Comparison of ENCODE assay signal across 9 cellular contexts in genomic region chr2:241161646-241162281, GRCh38. TPM values are rescaled to one million over a fixed set of nuclear protein-coding genes. Genes with fewer than 3 reads are reported as not detected.
DNase-seq lines count a peak whose midpoint lies in the region; ATAC-seq and TF ChIP-seq lines count a peak whose summit lies in the region.
"Had no signal": no experiment of that assay in that cellular context is flagged by ENCODE, and none has a peak within 500 bp of the region (broad histone marks: within the 10 kb centered on the region; RNA-seq: fewer than 3 reads in every experiment).

No MANE protein-coding gene starts in this region.

- no peaks in the 10 kb centered on the region for H3K79me2 ChIP-seq in smooth muscle cell (ENCODE audit: low read depth)

- no peak for ATAC-seq in stimulated activated naive B cell treated with anti-CD40 and anti-IgM and Interleukin-4, amounts not matched to agents 10 μg/mL and 1 μg/mL and 100 μg/mL, for 72 hours (replicated peaks)

- H3K4me3 ChIP-seq in brain microvascular endothelial cell (ENCODE audit: low read depth, low read length) (no peak overlapping the region), smooth muscle cell (no peak overlapping the region)

- DNase-seq in HCEC 1CT: peak; percentile 78
- peak; percentile 68 for DNase-seq in brain microvascular endothelial cell
- peak; percentile 85 for DNase-seq in iris pigment epithelial cell (ENCODE audit: low read depth)
- no peak for DNase-seq in stimulated activated naive B cell treated with anti-CD40 and anti-IgM and Interleukin-4, amounts not matched to agents 10 μg/mL and 1 μg/mL and 100 μg/mL, for 72 hours
- DNase-seq in nephron progenitor cell: no peak
- DNase-seq in smooth muscle cell (lab: John Stamatoyannopoulos, UW; ENCODE audit: unreplicated experiment): no peak
- no peak for DNase-seq in NCI-H2171 treated with DMSO at 0.1 percent for 48 hours (lab: John Stamatoyannopoulos, UW)
- DNase-seq in activated effector memory CD4-positive, alpha-beta T cell treated with anti-CD3 and anti-CD28 coated beads, Interleukin-2, amount 50 U/mL, for 16 hours: no peak
- DNase-seq: NCI-H2171 had no signal

- no peak overlapping the region for H3K4me2 ChIP-seq in smooth muscle cell

- no peak overlapping the region for H3K4me3 Mint-ChIP-seq in stimulated activated naive B cell treated with anti-CD40 and anti-IgM and Interleukin-4, amounts not matched to agents 10 μg/mL and 1 μg/mL and 100 μg/mL, for 72 hours
- H3K4me3 Mint-ChIP-seq in nephron progenitor cell: no peak overlapping the region

- H3K27me3 Mint-ChIP-seq in stimulated activated naive B cell treated with anti-CD40 and anti-IgM and Interleukin-4, amounts not matched to agents 10 μg/mL and 1 μg/mL and 100 μg/mL, for 72 hours: no peaks in the 10 kb centered on the region
- no peaks in the 10 kb centered on the region for H3K27me3 Mint-ChIP-seq in nephron progenitor cell (ENCODE audit: low read depth, poor library complexity)

- H3K9me3 Mint-ChIP-seq in stimulated activated naive B cell treated with anti-CD40 and anti-IgM and Interleukin-4, amounts not matched to agents 10 μg/mL and 1 μg/mL and 100 μg/mL, for 72 hours: no peaks in the 10 kb centered on the region
- H3K9me3 Mint-ChIP-seq in nephron progenitor cell: no peaks in the 10 kb centered on the region

- no peak overlapping the region for H3K9ac ChIP-seq in smooth muscle cell (ENCODE audit: low read depth)

- 75% methylated on average over 8 of the region's 9 CpGs for WGBS in smooth muscle cell (ENCODE audit: low lambda C conversion rate)

- H3K4me1 Mint-ChIP-seq in stimulated activated naive B cell treated with anti-CD40 and anti-IgM and Interleukin-4, amounts not matched to agents 10 μg/mL and 1 μg/mL and 100 μg/mL, for 72 hours: peaks cover 20 to 21% of the 10 kb centered on the region in 2 donors
- peaks cover 6% of the 10 kb centered on the region for H3K4me1 Mint-ChIP-seq in nephron progenitor cell

- H3K27ac ChIP-seq in brain microvascular endothelial cell (peak overlapping the region; percentile 22), smooth muscle cell (ENCODE audit: low read depth) (no peak overlapping the region)

- H3K9me3 ChIP-seq in smooth muscle cell (replicated peaks; ENCODE audit: low read depth): no peaks in the 10 kb centered on the region

- no peak overlapping the region for H2AFZ ChIP-seq in smooth muscle cell (ENCODE audit: low read depth)

- in situ Hi-C loops in brain microvascular endothelial cell (cut with HindIII; ENCODE audit: low pct_ligation_motif_present, low sequenced_read_pairs): no loop called here

- peaks cover 42 to 45% of the 10 kb centered on the region in 2 donors for H3K36me3 Mint-ChIP-seq in stimulated activated naive B cell treated with anti-CD40 and anti-IgM and Interleukin-4, amounts not matched to agents 10 μg/mL and 1 μg/mL and 100 μg/mL, for 72 hours
- H3K36me3 Mint-ChIP-seq in nephron progenitor cell (ENCODE audit: low read depth): peaks cover 21% of the 10 kb centered on the region

- no peaks in the 10 kb centered on the region for H3K4me1 ChIP-seq in smooth muscle cell (ENCODE audit: low read depth)

- H3K36me3 ChIP-seq in brain microvascular endothelial cell (replicated peaks): peaks cover 26% of the 10 kb centered on the region
- peaks cover 3% of the 10 kb centered on the region for H3K36me3 ChIP-seq in smooth muscle cell (ENCODE audit: low read depth)

- TF ChIP-seq CTCF in brain microvascular endothelial cell (IDR thresholded peaks at IDR 0.05; ENCODE audit: low read depth, low read length, missing control alignments) (no peak), nephron progenitor cell (IDR thresholded peaks at IDR 0.05) (no peak), smooth muscle cell (IDR thresholded peaks at IDR 0.05; ENCODE audit: borderline replicate concordance, insufficient read depth, poor library complexity, severe bottlenecking) (no peak)

- peaks cover 3% of the 10 kb centered on the region for H4K20me1 ChIP-seq in smooth muscle cell (ENCODE audit: low read depth)

- peak overlapping the region; percentile 74 for H3K27ac Mint-ChIP-seq in stimulated activated naive B cell treated with anti-CD40 and anti-IgM and Interleukin-4, amounts not matched to agents 10 μg/mL and 1 μg/mL and 100 μg/mL, for 72 hours
- no peak overlapping the region for H3K27ac Mint-ChIP-seq in nephron progenitor cell

- no peaks in the 10 kb centered on the region for H3K27me3 ChIP-seq in brain microvascular endothelial cell (replicated peaks)
- no peaks in the 10 kb centered on the region for H3K27me3 ChIP-seq in smooth muscle cell (ENCODE audit: low read depth)

- H3F3A ChIP-seq in smooth muscle cell (ENCODE audit: low read depth): no peaks in the 10 kb centered on the region

RNA-seq across cellular contexts. Expression of gene PPP1R7, which starts 11.5 kb away (rescaled TPM):
- total RNA-seq in smooth muscle cell: 44.3 and 54.3 TPM in 2 replicates
- polyA plus RNA-seq in smooth muscle cell: 74.9 and 86.8 TPM in 2 replicates

RNA-seq across cellular contexts. Expression of gene PASK, which starts 12.5 kb away (rescaled TPM):
- total RNA-seq in smooth muscle cell: 2.6 and 8.9 TPM in 2 replicates
- polyA plus RNA-seq in smooth muscle cell: 2.6 and 3.9 TPM in 2 replicates

RNA-seq across cellular contexts. Expression of gene ANO7, which starts 26.7 kb away (rescaled TPM):
- total RNA-seq in smooth muscle cell: 0.36 and 1.3 TPM in 2 replicates
- 1.4 and 4.9 TPM in 2 replicates for polyA plus RNA-seq in smooth muscle cell

RNA-seq across cellular contexts. Expression of gene MTERF4, which starts 59.7 kb away (rescaled TPM):
- 27.3 and 38.6 TPM in 2 replicates for total RNA-seq in smooth muscle cell
- polyA plus RNA-seq in smooth muscle cell: 13.7 and 18.6 TPM in 2 replicates

Comparison
In these comparisons a context has a peak if more than half of its experiments do, and no peak if none do; other contexts are left out.
1. DNase-seq: peak in HCEC 1CT (single experiment), brain microvascular endothelial cell (single experiment) and iris pigment epithelial cell (single experiment); none in stimulated activated naive B cell treated with anti-CD40 and anti-IgM and Interleukin-4, amounts not matched to agents 10 μg/mL and 1 μg/mL and 100 μg/mL, for 72 hours (single experiment), nephron progenitor cell (single experiment), smooth muscle cell (single experiment), NCI-H2171 treated with DMSO at 0.1 percent for 48 hours (single experiment) and activated effector memory CD4-positive, alpha-beta T cell treated with anti-CD3 and anti-CD28 coated beads, Interleukin-2, amount 50 U/mL, for 16 hours (single experiment).